In the genomic region with DNA sequence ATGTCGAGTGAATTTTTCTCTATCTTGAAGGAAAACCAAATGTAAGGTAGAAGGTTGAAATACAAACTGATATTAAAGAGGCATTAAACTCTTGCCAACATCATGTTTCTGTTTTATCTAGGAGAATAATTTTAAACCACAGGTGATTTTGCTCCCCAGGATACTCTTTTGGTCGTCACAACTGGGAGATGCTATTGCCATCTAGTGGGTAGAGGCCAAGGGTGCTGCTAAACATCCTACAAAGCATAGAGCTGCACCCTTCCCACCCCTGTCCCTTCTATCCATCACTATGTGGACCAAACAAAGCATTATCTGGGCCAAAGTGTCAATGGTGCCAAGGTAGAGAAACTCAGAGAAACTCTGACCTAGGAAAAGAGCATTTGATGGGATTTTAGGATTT, we compare ENCODE assay signal across 10 cellular contexts.
A peak's percentile ranks its signal among the peaks of the same experiment; 100 is the strongest.
DNase-seq lines count a peak whose midpoint lies in the region; ATAC-seq, FAIRE-seq and TF ChIP-seq lines count a peak whose summit lies in the region.
"Had no signal": no experiment of that assay in that cellular context is flagged by ENCODE, and none has a peak within 500 bp of the region (broad histone marks: within the 10 kb centered on the region; RNA-seq: fewer than 3 reads in every experiment).

No MANE protein-coding gene starts in this region.

- no peaks in the 10 kb centered on the region for H3K79me2 ChIP-seq in OCI-LY1 (ENCODE audit: insufficient read depth, low read length)

- no peaks in the 10 kb centered on the region for H3F3A ChIP-seq in OCI-LY1 (ENCODE audit: insufficient read depth, low read length)

- no peaks in the 10 kb centered on the region for H3K9me3 ChIP-seq in OCI-LY1 (ENCODE audit: low read length)
- H3K9me3 ChIP-seq: transverse colon had no signal

- no peaks in the 10 kb centered on the region for H4K20me1 ChIP-seq in OCI-LY1 (ENCODE audit: insufficient read depth, low read length)

- no peak overlapping the region for H3K9ac ChIP-seq in OCI-LY1 (ENCODE audit: low read length)

- H3K27me3 ChIP-seq in OCI-LY1 (ENCODE audit: insufficient read depth, low read length) = no peaks in the 10 kb centered on the region
- H3K27me3 ChIP-seq: transverse colon had no signal

- H2AFZ ChIP-seq in OCI-LY1 (ENCODE audit: low read length) = no peak overlapping the region

- no peak for FAIRE-seq in urothelium cell line (lab: Jason Lieb, UNC)

- no peaks in the 10 kb centered on the region for H3K9me2 ChIP-seq in OCI-LY1 (ENCODE audit: low read depth, low read length)

- DNase-seq in A172 (ENCODE audit: low spot score) (peak; percentile 59), fibroblast of villous mesenchyme (ENCODE audit: low read depth) (peak; percentile 9), GM10248 (ENCODE audit: extremely low spot score) (no peak), urothelium cell line (ENCODE audit: low spot score) (no peak)
- DNase-seq: transverse colon had no signal

- 0 out of 2 replicates have a peak, but pooled peaks have one; percentile 22 for TF ChIP-seq CTCF in OCI-LY1 (IDR thresholded peaks at IDR 0.05; ENCODE audit: low read length)
- TF ChIP-seq CTCF in fibroblast of villous mesenchyme (IDR thresholded peaks at IDR 0.05; ENCODE audit: insufficient read depth, low read depth, low read length) = peak; percentile 53
- TF ChIP-seq CTCF in GM10248 (IDR thresholded peaks at IDR 0.05; ENCODE audit: control extremely low read depth, extremely low read depth, low read depth, missing control alignments) = no peak

- POLR2A ChIA-PET in GM10248 (lab: Yijun Ruan, JAX) = no interaction called here

- no peaks in the 10 kb centered on the region for H3K4me1 ChIP-seq in OCI-LY1 (ENCODE audit: insufficient read depth, low read length, severe bottlenecking)
- H3K4me1 ChIP-seq: transverse colon had no signal

- CTCF ChIA-PET in GM10248 (lab: Yijun Ruan, JAX) = no interaction called here

- H3K4me3 ChIP-seq in OCI-LY1 (ENCODE audit: low read depth, low read length, poor library complexity, severe bottlenecking) (no peak overlapping the region), fibroblast of villous mesenchyme (ENCODE audit: low read depth, low read length) (no peak overlapping the region)
- H3K4me3 ChIP-seq: transverse colon had no signal

- no peak overlapping the region for H3K4me2 ChIP-seq in OCI-LY1 (ENCODE audit: low read length)

- ATAC-seq in GM18867 (IDR thresholded peaks at IDR 0.05; ENCODE audit: unreplicated experiment) = peak; percentile 78
- no peak for ATAC-seq in GM18519 (IDR thresholded peaks at IDR 0.05; ENCODE audit: low FRiP score, unreplicated experiment)
- ATAC-seq in GM18858 (IDR thresholded peaks at IDR 0.05; ENCODE audit: unreplicated experiment) = no peak
- ATAC-seq: activated T-helper 17 cell treated with anti-CD3 and anti-CD28 coated beads, Interleukin-2, amount 50 U/mL, for 72 hours had no signal

- no peak overlapping the region for H3K27ac ChIP-seq in OCI-LY1 (ENCODE audit: low read depth, low read length, poor library complexity, severe bottlenecking)
- H3K27ac ChIP-seq: transverse colon had no signal

- H3K36me3 ChIP-seq in OCI-LY1 (ENCODE audit: insufficient read depth, low read length) = no peaks in the 10 kb centered on the region
- H3K36me3 ChIP-seq: transverse colon had no signal

Comparison
In these comparisons a context has a peak if more than half of its experiments do, and no peak if none do; other contexts are left out.
1. DNase-seq: peak in A172 (single experiment) and fibroblast of villous mesenchyme (single experiment); none in GM10248 (single experiment) and urothelium cell line (single experiment).